In genomic region chr3:81581966-81582599, GRCh38 we compare ENCODE assay signal across 10 cellular contexts.
A peak's percentile ranks its signal among the peaks of the same experiment; 100 is the strongest.
DNase-seq lines count a peak whose midpoint lies in the region; ATAC-seq, FAIRE-seq and TF ChIP-seq lines count a peak whose summit lies in the region.
"Had no signal": no experiment of that assay in that cellular context is flagged by ENCODE, and none has a peak within 500 bp of the region (broad histone marks: within the 10 kb centered on the region; RNA-seq: fewer than 3 reads in every experiment).

No MANE protein-coding gene starts in this region.

- H3K4me1 ChIP-seq in gastroesophageal sphincter, result peaks cover 0 to 10% (median 0%) of the 10 kb centered on the region in 3 donors
- H3K4me1 ChIP-seq in gastrocnemius medialis, result no peaks in the 10 kb centered on the region

- TF ChIP-seq CTCF in gastroesophageal sphincter (IDR thresholded peaks at IDR 0.05) (peak in 3 of 4 experiments; percentile 16 to 49 (median 18)), gastrocnemius medialis (IDR thresholded peaks at IDR 0.05 in 4 of 5, conservative IDR thresholded peaks at IDR 0.05 in 1 of 5) (peak in 3 of 5 experiments; percentile 31 to 42 (median 31))

- peak; percentile 74 for DNase-seq in activated CD4-positive, alpha-beta T cell treated with anti-CD3 and anti-CD28 coated beads, Interleukin-2, amount 10 ng/mL, durations not matched to agents 24 days and 14 days
- no peak for DNase-seq in activated CD4-positive, alpha-beta T cell treated with anti-CD3 and anti-CD28 coated beads for 1 hour
- DNase-seq in gastrocnemius medialis (no peak), activated gamma-delta T cell (lab: John Stamatoyannopoulos, UW) (no peak)

- H3K9me3 ChIP-seq in gastroesophageal sphincter (no peaks in the 10 kb centered on the region), gastrocnemius medialis (no peaks in the 10 kb centered on the region)

- TF ChIP-seq POLR2A in gastroesophageal sphincter (IDR thresholded peaks at IDR 0.05), result no peak
- no peak for TF ChIP-seq POLR2A in gastrocnemius medialis (IDR thresholded peaks at IDR 0.05)

- H3K27me3 ChIP-seq in gastroesophageal sphincter (no peaks in the 10 kb centered on the region), gastrocnemius medialis (no peaks in the 10 kb centered on the region)

- H3K27ac ChIP-seq in gastroesophageal sphincter (no peak overlapping the region), gastrocnemius medialis (no peak overlapping the region)
- H3K27ac ChIP-seq: epithelial cell of prostate, HL-60 had no signal

- 47 to 60% methylated on average over 4 to 5 of the region's 5 CpGs for WGBS in gastroesophageal sphincter (ENCODE audit: low coverage in 1 of 2), 2 donors

- intact Hi-C loops in activated CD4-positive, alpha-beta T cell treated with anti-CD3 and anti-CD28 coated beads, Interleukin-2, amount 10 ng/mL, durations not matched to agents 24 days and 14 days (cut with micrococcal nuclease), result loop anchor here (10.0 kb wide), 1 partner anchor 553 kb away; no protein-coding TSS in a partner anchor
- intact Hi-C loops in gastrocnemius medialis (cut with DNase I; ENCODE audit: low total_unique reads), result loop anchor here (10.0 kb wide), 1 partner anchor 553 kb away; no protein-coding TSS in a partner anchor

- peak; percentile 54 for FAIRE-seq in TTC549 (lab: Jason Lieb, UNC)

- no peaks in the 10 kb centered on the region for H3K9me3 Mint-ChIP-seq in activated CD4-positive, alpha-beta T cell treated with anti-CD3 and anti-CD28 coated beads, Interleukin-2, amount 10 ng/mL, durations not matched to agents 24 days and 14 days

- no peaks in the 10 kb centered on the region for H3K27me3 Mint-ChIP-seq in activated CD4-positive, alpha-beta T cell treated with anti-CD3 and anti-CD28 coated beads, Interleukin-2, amount 10 ng/mL, durations not matched to agents 24 days and 14 days

- H3K4me3 ChIP-seq in gastroesophageal sphincter (no peak overlapping the region), gastrocnemius medialis (no peak overlapping the region)

- H3K4me3 Mint-ChIP-seq in activated CD4-positive, alpha-beta T cell treated with anti-CD3 and anti-CD28 coated beads, Interleukin-2, amount 10 ng/mL, durations not matched to agents 24 days and 14 days, result no peak overlapping the region

- ATAC-seq in GM19455 (IDR thresholded peaks at IDR 0.05; ENCODE audit: unreplicated experiment), result peak; percentile 80
- peak; percentile 66 for ATAC-seq in HG03558 (IDR thresholded peaks at IDR 0.05; ENCODE audit: extremely low read depth, unreplicated experiment)
- no peak for ATAC-seq in gastroesophageal sphincter
- ATAC-seq in gastrocnemius medialis, result no peak

- in situ Hi-C loops in gastrocnemius medialis (cut with MboI; ENCODE audit: low sequenced_read_pairs in 4 of 4), result no loop called here

- no peak for TF ChIP-seq EP300 in gastroesophageal sphincter (IDR thresholded peaks at IDR 0.05)

- H3K27ac Mint-ChIP-seq in activated CD4-positive, alpha-beta T cell treated with anti-CD3 and anti-CD28 coated beads, Interleukin-2, amount 10 ng/mL, durations not matched to agents 24 days and 14 days, result no peak overlapping the region

- H3K4me1 Mint-ChIP-seq in activated CD4-positive, alpha-beta T cell treated with anti-CD3 and anti-CD28 coated beads, Interleukin-2, amount 10 ng/mL, durations not matched to agents 24 days and 14 days, result no peaks in the 10 kb centered on the region

- H3K36me3 Mint-ChIP-seq in activated CD4-positive, alpha-beta T cell treated with anti-CD3 and anti-CD28 coated beads, Interleukin-2, amount 10 ng/mL, durations not matched to agents 24 days and 14 days (ENCODE audit: low read depth), result peaks cover 2% of the 10 kb centered on the region

- peaks cover 0 to 8% of the 10 kb centered on the region in 2 donors for H3K36me3 ChIP-seq in gastroesophageal sphincter
- H3K36me3 ChIP-seq in gastrocnemius medialis, result peaks cover 0 to 92% of the 10 kb centered on the region in 2 donors

Comparison
In these comparisons a context has a peak if more than half of its experiments do, and no peak if none do; other contexts are left out.
1. ATAC-seq: peak in GM19455 (single experiment) and HG03558 (single experiment); none in gastroesophageal sphincter (single experiment) and gastrocnemius medialis (0 of 2).